In genomic region chr19:15641901-15642491, GRCh38 we compare ENCODE assay signal across 3 cellular contexts.
TF ChIP-seq lines count a peak whose summit lies in the region.

No MANE protein-coding gene starts in this region.

TF ChIP-seq in A549, 52 proteins besides CTCF, POLR2A, EP300 and RAD21 (continues in another document):
- TF ChIP-seq REST (IDR thresholded peaks at IDR 0.05) (no peak), CEBPB (IDR thresholded peaks at IDR 0.05) (no peak), SREBF2 (IDR thresholded peaks at IDR 0.05) (no peak), SMC3 (IDR thresholded peaks at IDR 0.05) (no peak), MAFK (IDR thresholded peaks at IDR 0.05; ENCODE audit: partially characterized antibody) (no peak), MAZ (IDR thresholded peaks at IDR 0.05; ENCODE audit: borderline replicate concordance, low read depth, low read length) (no peak), JUN (IDR thresholded peaks at IDR 0.05) (no peak), USF2 (IDR thresholded peaks at IDR 0.05) (no peak), HES2 (IDR thresholded peaks at IDR 0.05) (no peak), JUNB (IDR thresholded peaks at IDR 0.05) (no peak), NFE2L2 (conservative IDR thresholded peaks at IDR 0.05; ENCODE audit: low read length) (no peak), POLR2AphosphoS2 (conservative IDR thresholded peaks at IDR 0.05; ENCODE audit: low read length) (no peak), CBX8 (IDR thresholded peaks at IDR 0.05) (no peak), RARB (CRISPR knock-in tag; IDR thresholded peaks at IDR 0.05) (no peak), E2F6 (IDR thresholded peaks at IDR 0.05; ENCODE audit: borderline replicate concordance, low read depth) (no peak), CBX2 (IDR thresholded peaks at IDR 0.05; ENCODE audit: borderline replicate concordance, low read depth) (no peak), CHD2 (IDR thresholded peaks at IDR 0.05; ENCODE audit: low read length, partially characterized antibody) (no peak), HOXA7 (CRISPR knock-in tag; IDR thresholded peaks at IDR 0.05) (no peak)

TF ChIP-seq in HCT116, 20 proteins besides CTCF, POLR2A, EP300 and RAD21:
- TF ChIP-seq FOSL1 (IDR thresholded peaks at IDR 0.05; ENCODE audit: low read depth) = no peak
- no peak for TF ChIP-seq JUND (IDR thresholded peaks at IDR 0.05)
- TF ChIP-seq SP1 (IDR thresholded peaks at IDR 0.05; ENCODE audit: low read depth) = no peak
- no peak for TF ChIP-seq ATF3 (IDR thresholded peaks at IDR 0.05)
- no peak for TF ChIP-seq YY1 (IDR thresholded peaks at IDR 0.05; ENCODE audit: extremely low read depth, insufficient replicate concordance, low read depth, low read length)
- no peak for TF ChIP-seq ZNF274 (IDR thresholded peaks at IDR 0.05; ENCODE audit: low read depth, low read length)
- no peak for TF ChIP-seq SRF (IDR thresholded peaks at IDR 0.05; ENCODE audit: low read depth)
- no peak for TF ChIP-seq MAX (IDR thresholded peaks at IDR 0.05)
- TF ChIP-seq SIN3A (IDR thresholded peaks at IDR 0.05; ENCODE audit: low read depth) = no peak
- TF ChIP-seq EZH2phosphoT487 (IDR thresholded peaks at IDR 0.05; ENCODE audit: borderline replicate concordance) = no peak
- TF ChIP-seq REST (IDR thresholded peaks at IDR 0.05; ENCODE audit: low read depth) = no peak
- no peak for TF ChIP-seq ZBTB33 (IDR thresholded peaks at IDR 0.05; ENCODE audit: extremely low read depth, insufficient replicate concordance, low read length)
- no peak for TF ChIP-seq EGR1 (IDR thresholded peaks at IDR 0.05; ENCODE audit: low read depth)
- TF ChIP-seq ELF1 (IDR thresholded peaks at IDR 0.05; ENCODE audit: borderline replicate concordance, low read depth) = no peak
- TF ChIP-seq CBX3 (IDR thresholded peaks at IDR 0.05; ENCODE audit: low read depth) = no peak
- no peak for TF ChIP-seq TCF7L2 (IDR thresholded peaks at IDR 0.05; ENCODE audit: borderline replicate concordance, extremely low read depth, insufficient read depth, insufficient read length)
- no peak for TF ChIP-seq EZH2 (IDR thresholded peaks at IDR 0.05)

TF ChIP-seq in SK-N-SH, 30 proteins besides CTCF, POLR2A, EP300 and RAD21:
- TF ChIP-seq PBX3 (IDR thresholded peaks at IDR 0.05) = no peak
- TF ChIP-seq SIN3A (IDR thresholded peaks at IDR 0.05; ENCODE audit: borderline replicate concordance, low read depth, low read length) = no peak
- TF ChIP-seq SMC3 (IDR thresholded peaks at IDR 0.05; ENCODE audit: low read depth, low read length) = no peak
- no peak for TF ChIP-seq CHD2 (IDR thresholded peaks at IDR 0.05; ENCODE audit: low read length, partially characterized antibody)
- no peak for TF ChIP-seq REST (IDR thresholded peaks at IDR 0.05; ENCODE audit: low read depth, low read length)
TF ChIP-seq in SK-N-SH: peak in this region for 0.
